8 cellular contexts compared by ENCODE assay signal in genomic region chr12:111405149-111405855, GRCh38. TPM values are rescaled to one million over a fixed set of nuclear protein-coding genes. Genes with fewer than 3 reads are reported as not detected.
A peak's percentile ranks its signal among the peaks of the same experiment; 100 is the strongest.
DNase-seq lines count a peak whose midpoint lies in the region; ATAC-seq and TF ChIP-seq lines count a peak whose summit lies in the region.

No MANE protein-coding gene starts in this region.

- H3K4me3 Mint-ChIP-seq in naive thymus-derived CD8-positive, alpha-beta T cell: peak overlapping the region; percentile 81 to 94 (median 91)

- peak; percentile 100 for DNase-seq in ELF-1 (ENCODE audit: low read depth, low spot score)
- DNase-seq in GOT3 (lab: John Stamatoyannopoulos, UW): peak; percentile 63
- DNase-seq in RKO (ENCODE audit: low spot score): peak; percentile 97
- peak; percentile 97 to 98 for DNase-seq in activated T-helper 1 cell treated with anti-CD3 and anti-CD28 coated beads, Interleukin-2, amount 50 U/mL, for 16 hours (ENCODE audit: low read depth in 1 of 2, low spot score in 1 of 2)
- peak; percentile 83 for DNase-seq in fibroblast of mammary gland (ENCODE audit: low read depth)
- peak; percentile 96 to 100 (median 98) for DNase-seq in naive thymus-derived CD8-positive, alpha-beta T cell
- peak; percentile 95 to 100 (median 98) for DNase-seq in stimulated activated naive CD4-positive, alpha-beta T cell (lab: John Stamatoyannopoulos, UW)

- no peaks in the 10 kb centered on the region for H3K27me3 Mint-ChIP-seq in naive thymus-derived CD8-positive, alpha-beta T cell

- POLR2A ChIA-PET in naive thymus-derived CD8-positive, alpha-beta T cell (lab: Charles Lee): interaction anchor here (0.6 to 11.8 kb wide), 10 partner anchors 8 to 704 kb away, joined by 3 to 106 read pairs (median 5); no protein-coding TSS in a partner anchor

- no peaks in the 10 kb centered on the region for H3K36me3 Mint-ChIP-seq in naive thymus-derived CD8-positive, alpha-beta T cell

- TF ChIP-seq CTCF in LNCAP (IDR thresholded peaks at IDR 0.05) (peak; percentile 48), fibroblast of mammary gland (conservative IDR thresholded peaks at IDR 0.05; ENCODE audit: control insufficient read depth, insufficient read depth, low read depth, low read length) (peak; percentile 11)

- peak; percentile 69 to 80 for ATAC-seq in naive thymus-derived CD8-positive, alpha-beta T cell

- peak overlapping the region; percentile 63 to 92 (median 90) for H3K27ac Mint-ChIP-seq in naive thymus-derived CD8-positive, alpha-beta T cell

- peak overlapping the region; percentile 56 for H3K4me3 ChIP-seq in fibroblast of mammary gland (ENCODE audit: control insufficient read depth, low read depth, low read length)

- no peaks in the 10 kb centered on the region for H3K9me3 Mint-ChIP-seq in naive thymus-derived CD8-positive, alpha-beta T cell

- peaks cover 23 to 61% (median 58%) of the 10 kb centered on the region in 4 donors for H3K4me1 Mint-ChIP-seq in naive thymus-derived CD8-positive, alpha-beta T cell

RNA-seq across cellular contexts. Expression of gene SH2B3, which starts 0.4 kb away (rescaled TPM):
- total RNA-seq in naive thymus-derived CD8-positive, alpha-beta T cell: 10 to 100 TPM; 12.5 to 12.8 TPM
- polyA plus RNA-seq in naive thymus-derived CD8-positive, alpha-beta T cell: 1 to 10 TPM; 2.1 to 5.3 (median 3.2) TPM

RNA-seq across cellular contexts. Expression of gene PHETA1, which starts 36.4 kb away (rescaled TPM):
- total RNA-seq in naive thymus-derived CD8-positive, alpha-beta T cell: 1 to 10 TPM; 3.0 to 3.8 TPM
- 1 to 10 TPM in 2 of 3 donors, under 1 TPM in 1; 0.11 to 1.5 (median 1.3) TPM for polyA plus RNA-seq in naive thymus-derived CD8-positive, alpha-beta T cell

Comparison
In these comparisons a context has a peak if more than half of its experiments do, and no peak if none do; other contexts are left out.
1. Peak in every context shown above with its lines: DNase-seq, ATAC-seq and H3K4me3 ChIP-seq.